In genomic region chr5:8844206-8844605, GRCh38 we compare ENCODE assay signal across 18 cellular contexts.
DNase-seq lines count a peak whose midpoint lies in the region; ATAC-seq and TF ChIP-seq lines count a peak whose summit lies in the region.
"Had no signal": no experiment of that assay in that cellular context is flagged by ENCODE, and none has a peak within 500 bp of the region (broad histone marks: within the 10 kb centered on the region; RNA-seq: fewer than 3 reads in every experiment).

No MANE protein-coding gene starts in this region.

- TF ChIP-seq CTCF in brain (conservative IDR thresholded peaks at IDR 0.05), result no peak
- no peak for TF ChIP-seq CTCF in glutamatergic neuron (IDR thresholded peaks at IDR 0.05; ENCODE audit: partially characterized antibody, unreplicated experiment)
- TF ChIP-seq CTCF in smooth muscle cell (IDR thresholded peaks at IDR 0.05; ENCODE audit: borderline replicate concordance, insufficient read depth, poor library complexity, severe bottlenecking), result no peak

- no peaks in the 10 kb centered on the region for H3K9me2 ChIP-seq in GM23248 (ENCODE audit: insufficient read depth)

- H3K36me3 Mint-ChIP-seq in brain (peaks cover 3% of the 10 kb centered on the region), glutamatergic neuron (ENCODE audit: unreplicated experiment) (no peaks in the 10 kb centered on the region)

- H3K36me3 ChIP-seq in GM23248 (ENCODE audit: low read depth) (no peaks in the 10 kb centered on the region), smooth muscle cell (ENCODE audit: low read depth) (no peaks in the 10 kb centered on the region)
- H3K36me3 ChIP-seq: BLaER1 had no signal

- H3K4me1 ChIP-seq in GM23248 (ENCODE audit: insufficient read depth) (peaks cover 45% of the 10 kb centered on the region), smooth muscle cell (ENCODE audit: low read depth) (peaks cover 7% of the 10 kb centered on the region)

- H2AFZ ChIP-seq in GM23248 (peak overlapping the region; percentile 71), smooth muscle cell (ENCODE audit: low read depth) (peak overlapping the region; percentile 81)
- H2AFZ ChIP-seq: PC-9 had no signal

- WGBS in GM23248 (ENCODE audit: low coverage in 1 of 2, low lambda C conversion rate in 2 of 2, missing lambda C conversion rate in 2 of 2), 2 experiments, result 10 to 17% methylated on average over 5 of the region's 5 CpGs
- 67% methylated on average over 5 of the region's 5 CpGs for WGBS in smooth muscle cell (ENCODE audit: low lambda C conversion rate)

- H3K4me2 ChIP-seq in GM23248 (ENCODE audit: unreplicated experiment) (peak overlapping the region; percentile 19), smooth muscle cell (peak overlapping the region; percentile 40)
- H3K4me2 ChIP-seq: BLaER1, PC-9 had no signal

- peaks cover 6 to 15% (median 8%) of the 10 kb centered on the region in 5 experiments for H3K9me3 Mint-ChIP-seq in brain
- peaks cover 8% of the 10 kb centered on the region for H3K9me3 Mint-ChIP-seq in glutamatergic neuron (ENCODE audit: unreplicated experiment)

- H3K27me3 Mint-ChIP-seq in brain, result no peaks in the 10 kb centered on the region
- H3K27me3 Mint-ChIP-seq in glutamatergic neuron (ENCODE audit: unreplicated experiment), result peaks cover 2% of the 10 kb centered on the region
- H3K27me3 Mint-ChIP-seq: activated CD4-positive, alpha-beta T cell treated with anti-CD3 and anti-CD28 coated beads for 36 hours had no signal

- H3K9me3 ChIP-seq in GM23248 (ENCODE audit: low read depth), result no peaks in the 10 kb centered on the region
- H3K9me3 ChIP-seq in smooth muscle cell (replicated peaks; ENCODE audit: low read depth), result no peaks in the 10 kb centered on the region
- H3K9me3 ChIP-seq: testis had no signal

- DNase-seq in GM23248 (peak; percentile 45), glutamatergic neuron (no peak), smooth muscle cell (lab: John Stamatoyannopoulos, UW; ENCODE audit: unreplicated experiment) (no peak), CD1c-positive myeloid dendritic cell (ENCODE audit: extremely low spot score) (no peak)
- DNase-seq in activated CD4-positive, alpha-beta T cell treated with anti-CD3 and anti-CD28 coated beads for 48 hours, result no peak
- DNase-seq: activated CD4-positive, alpha-beta T cell treated with anti-CD3 and anti-CD28 coated beads for 36 hours; activated CD8-positive, alpha-beta memory T cell treated with anti-CD3 and anti-CD28 coated beads, Interleukin-2, amount 50 U/mL, for 48 hours; activated naive CD4-positive, alpha-beta T cell; DMS 273 treated with DMSO at 0.1 percent for 48 hours; KG1; NCI-H1092; PC-9; stimulated activated CD4-positive, alpha-beta T cell treated with anti-CD3 and anti-CD28 coated beads, Interleukin-2, amount 100 ng/mL, for 48 hours had no signal

- H3F3A ChIP-seq in GM23248 (ENCODE audit: insufficient read depth) (peaks cover 39% of the 10 kb centered on the region), smooth muscle cell (ENCODE audit: low read depth) (peaks cover 12% of the 10 kb centered on the region)

- H3K9ac ChIP-seq in GM23248, result peak overlapping the region; percentile 42
- no peak overlapping the region for H3K9ac ChIP-seq in smooth muscle cell (ENCODE audit: low read depth)
- H3K9ac ChIP-seq: BLaER1 had no signal

- in situ Hi-C loops in GM23248 (cut with MboI), result no loop called here

- ATAC-seq in HG03342 (IDR thresholded peaks at IDR 0.05; ENCODE audit: unreplicated experiment) (no peak), HG02840 (IDR thresholded peaks at IDR 0.05; ENCODE audit: low FRiP score, unreplicated experiment) (no peak)
- ATAC-seq: activated CD4-positive, alpha-beta T cell treated with anti-CD3 and anti-CD28 coated beads for 36 hours had no signal

- H3K27ac Mint-ChIP-seq in brain (peak overlapping the region; percentile 74 to 92 (median 88)), glutamatergic neuron (ENCODE audit: unreplicated experiment) (peak overlapping the region; percentile 48)
- H3K27ac Mint-ChIP-seq: activated CD4-positive, alpha-beta T cell treated with anti-CD3 and anti-CD28 coated beads for 36 hours had no signal

- H3K4me3 ChIP-seq in GM23248, result no peak overlapping the region
- no peak overlapping the region for H3K4me3 ChIP-seq in smooth muscle cell
- H3K4me3 ChIP-seq: BLaER1, PC-9, testis had no signal

- H3K4me1 Mint-ChIP-seq in brain (peaks cover 35% of the 10 kb centered on the region), glutamatergic neuron (ENCODE audit: low read depth, unreplicated experiment) (peaks cover 17% of the 10 kb centered on the region)
- H3K4me1 Mint-ChIP-seq: activated CD4-positive, alpha-beta T cell treated with anti-CD3 and anti-CD28 coated beads for 36 hours had no signal

- H3K4me3 Mint-ChIP-seq in brain, result peak overlapping the region; percentile 2 to 46 (median 7)
- peak overlapping the region; percentile 45 for H3K4me3 Mint-ChIP-seq in glutamatergic neuron (ENCODE audit: unreplicated experiment)
- H3K4me3 Mint-ChIP-seq: activated CD4-positive, alpha-beta T cell treated with anti-CD3 and anti-CD28 coated beads for 36 hours had no signal

- H3K79me2 ChIP-seq in GM23248 (ENCODE audit: insufficient read depth) (no peaks in the 10 kb centered on the region), smooth muscle cell (ENCODE audit: low read depth) (no peaks in the 10 kb centered on the region)

- peak overlapping the region; percentile 52 for H3K27ac ChIP-seq in GM23248
- peak overlapping the region; percentile 60 for H3K27ac ChIP-seq in smooth muscle cell (ENCODE audit: low read depth)
- H3K27ac ChIP-seq: BLaER1, PC-9 had no signal

- H3K27me3 ChIP-seq in GM23248 (replicated peaks; ENCODE audit: insufficient read depth), result no peaks in the 10 kb centered on the region
- H3K27me3 ChIP-seq in smooth muscle cell (ENCODE audit: low read depth), result no peaks in the 10 kb centered on the region
- H3K27me3 ChIP-seq: BLaER1, testis had no signal

- H4K20me1 ChIP-seq in GM23248 (ENCODE audit: insufficient read depth), result no peaks in the 10 kb centered on the region
- no peaks in the 10 kb centered on the region for H4K20me1 ChIP-seq in smooth muscle cell (ENCODE audit: low read depth)
- H4K20me1 ChIP-seq: BLaER1 had no signal
